In genomic region chr6:166630421-166630820, GRCh38 we compare ENCODE assay signal across 1 cellular context.
TF ChIP-seq lines count a peak whose summit lies in the region.

No MANE protein-coding gene starts in this region.

TF ChIP-seq in IMR-90, 13 proteins besides CTCF, POLR2A, EP300 and RAD21 (continued from another document):
- no peak for TF ChIP-seq ELK1 (IDR thresholded peaks at IDR 0.05; ENCODE audit: borderline replicate concordance, low read depth, low read length)
- no peak for TF ChIP-seq NFE2L2 (IDR thresholded peaks at IDR 0.05; ENCODE audit: low read depth, low read length)
- TF ChIP-seq CEBPB (IDR thresholded peaks at IDR 0.05; ENCODE audit: low read depth, low read length), result no peak
- no peak for TF ChIP-seq BHLHE40 (IDR thresholded peaks at IDR 0.05; ENCODE audit: low read depth, low read length)
- TF ChIP-seq RCOR1 (IDR thresholded peaks at IDR 0.05; ENCODE audit: insufficient replicate concordance, low read length), result no peak
